Comparison of ENCODE assay signal across 20 cellular contexts in genomic region chr15:25067725-25068309, GRCh38.
DNase-seq lines count a peak whose midpoint lies in the region; ATAC-seq and TF ChIP-seq lines count a peak whose summit lies in the region.
"Had no signal": no experiment of that assay in that cellular context is flagged by ENCODE, and none has a peak within 500 bp of the region (broad histone marks: within the 10 kb centered on the region; RNA-seq: fewer than 3 reads in every experiment).

No MANE protein-coding gene starts in this region.

- peaks cover 100% of the 10 kb centered on the region for H3K36me3 Mint-ChIP-seq in endothelial cell (ENCODE audit: low read depth, unreplicated experiment)

- no peak overlapping the region for H3K27ac ChIP-seq in BLaER1 treated with 17β-estradiol and CSF1 and Interleukin-3, amounts not matched to agents 10 nM and 100 nM
- no peak overlapping the region for H3K27ac ChIP-seq in spleen
- H3K27ac ChIP-seq in mesendoderm (ENCODE audit: low read depth, low read length): no peak overlapping the region
- H3K27ac ChIP-seq: KMS-11, SK-N-MC had no signal

- H3K4ac ChIP-seq in mesendoderm (ENCODE audit: low read depth, low read length): no peak overlapping the region

- peak overlapping the region; percentile 18 for H3K27ac Mint-ChIP-seq in endothelial cell (ENCODE audit: unreplicated experiment)
- H3K27ac Mint-ChIP-seq: B cell, GM23338 had no signal

- H2BK120ac ChIP-seq in mesendoderm (ENCODE audit: low read depth, low read length): no peak overlapping the region

- 84 to 90% (median 89%) methylated on average over 12 of the region's 12 CpGs for WGBS in spleen, 5 donors
- no CpG with 5 or more reads among the region's 12 CpGs for WGBS in mesendoderm (ENCODE audit: extremely low coverage, insufficient coverage, low lambda C conversion rate)

- no peaks in the 10 kb centered on the region for H4K20me1 ChIP-seq in BLaER1 treated with 17β-estradiol and CSF1 and Interleukin-3, amounts not matched to agents 10 nM and 100 nM

- DNase-seq in adipocyte (ENCODE audit: low read depth) (no peak), endothelial cell (ENCODE audit: low spot score) (no peak), spleen (peak; percentile 21), medulla oblongata (ENCODE audit: extremely low spot score) (no peak), mucosa of gallbladder (ENCODE audit: low spot score) (no peak), mesendoderm (no peak)
- DNase-seq: 8988T, MV-4-11, NCI-H1417, NCI-H187, NCI-H2107, NCI-H510A, NCI-H748 treated with DMSO at 0.1 percent for 48 hours, SHP77 had no signal

- no peak for ATAC-seq in GM21447 (IDR thresholded peaks at IDR 0.05; ENCODE audit: unreplicated experiment)
- ATAC-seq: GM23338 had no signal

- no peaks in the 10 kb centered on the region for H3K4me1 ChIP-seq in BLaER1 treated with 17β-estradiol and CSF1 and Interleukin-3, amounts not matched to agents 10 nM and 100 nM
- H3K4me1 ChIP-seq in adipocyte (ENCODE audit: control insufficient read depth, insufficient read depth, low read length) (no peaks in the 10 kb centered on the region), spleen (no peaks in the 10 kb centered on the region), mesendoderm (ENCODE audit: control insufficient read depth, low read depth, low read length) (no peaks in the 10 kb centered on the region)

- no peak overlapping the region for H4K5ac ChIP-seq in mesendoderm (ENCODE audit: low read length)

- peaks cover 100% of the 10 kb centered on the region in 11 experiments for H3K9me3 ChIP-seq in BLaER1 treated with 17β-estradiol and CSF1 and Interleukin-3, amounts not matched to agents 10 nM and 100 nM (replicated peaks in 1 of 11)
- H3K9me3 ChIP-seq in adipocyte (ENCODE audit: control insufficient read depth, low read length): peaks cover 100% of the 10 kb centered on the region
- peaks cover 67 to 100% (median 100%) of the 10 kb centered on the region in 8 donors for H3K9me3 ChIP-seq in spleen

- H2BK5ac ChIP-seq in mesendoderm (ENCODE audit: low read length): no peak overlapping the region

- no peaks in the 10 kb centered on the region for H3K27me3 ChIP-seq in BLaER1 treated with 17β-estradiol and CSF1 and Interleukin-3, amounts not matched to agents 10 nM and 100 nM
- no peaks in the 10 kb centered on the region for H3K27me3 ChIP-seq in adipocyte (replicated peaks; ENCODE audit: control insufficient read depth, insufficient read depth, low read length)
- H3K27me3 ChIP-seq in spleen (replicated peaks in 1 of 7): no peaks in the 10 kb centered on the region
- H3K27me3 ChIP-seq in mesendoderm (ENCODE audit: insufficient read depth, low read length, poor library complexity): no peaks in the 10 kb centered on the region

- H4K8ac ChIP-seq in mesendoderm (ENCODE audit: low read depth, low read length): no peak overlapping the region

- peaks cover 81% of the 10 kb centered on the region for H3K27me3 Mint-ChIP-seq in endothelial cell (ENCODE audit: unreplicated experiment)
- H3K27me3 Mint-ChIP-seq: B cell had no signal

- H3K4me3 ChIP-seq in BLaER1 treated with 17β-estradiol and CSF1 and Interleukin-3, amounts not matched to agents 10 nM and 100 nM: peak overlapping the region in 9 of 10 experiments; percentile 13 to 53 (median 31); a peak in 11 of 20 replicates
- H3K4me3 ChIP-seq in adipocyte (ENCODE audit: low read length): peak overlapping the region; percentile 45
- H3K4me3 ChIP-seq in spleen: peak overlapping the region in 1 of 8 donors; percentile 37
- H3K4me3 ChIP-seq in mesendoderm (ENCODE audit: low read length): no peak overlapping the region
- H3K4me3 ChIP-seq: GM23338, SK-N-MC had no signal

- TF ChIP-seq CTCF in endothelial cell (IDR thresholded peaks at IDR 0.05; ENCODE audit: unreplicated experiment) (no peak), spleen (IDR thresholded peaks at IDR 0.05 in 8 of 11, conservative IDR thresholded peaks at IDR 0.05 in 3 of 11) (no peak)

- no peak overlapping the region for H3K9ac ChIP-seq in BLaER1 treated with 17β-estradiol and CSF1 and Interleukin-3, amounts not matched to agents 10 nM and 100 nM
- H3K9ac ChIP-seq in adipocyte (ENCODE audit: low read length): no peak overlapping the region
- H3K9ac ChIP-seq in mesendoderm (ENCODE audit: low read length): no peak overlapping the region
- H3K9ac ChIP-seq: KMS-11 had no signal

- peaks cover 10% of the 10 kb centered on the region for H3K4me1 Mint-ChIP-seq in endothelial cell (ENCODE audit: unreplicated experiment)
- H3K4me1 Mint-ChIP-seq: B cell, GM23338 had no signal

- no peak overlapping the region for H2BK15ac ChIP-seq in mesendoderm (replicated peaks; ENCODE audit: low read depth)

- no peak overlapping the region for H2AK5ac ChIP-seq in mesendoderm (ENCODE audit: low read length)

- H3K18ac ChIP-seq in mesendoderm (ENCODE audit: low read length): no peak overlapping the region

- intact Hi-C loops in spleen (cut with DNase I; ENCODE audit: low total_unique reads): no loop called here

- H3K79me1 ChIP-seq in mesendoderm (ENCODE audit: low read length): peaks cover 3% of the 10 kb centered on the region

- no peak overlapping the region for H3K56ac ChIP-seq in mesendoderm (ENCODE audit: low read length)

- H3K36me3 ChIP-seq in BLaER1 treated with 17β-estradiol and CSF1 and Interleukin-3, amounts not matched to agents 10 nM and 100 nM: peaks cover 100% of the 10 kb centered on the region in 11 experiments
- peaks cover 100% of the 10 kb centered on the region for H3K36me3 ChIP-seq in adipocyte (ENCODE audit: control insufficient read depth, insufficient read depth, low read length, severe bottlenecking)
- H3K36me3 ChIP-seq in spleen: peaks cover 30 to 100% (median 100%) of the 10 kb centered on the region in 6 donors
- peaks cover 81% of the 10 kb centered on the region for H3K36me3 ChIP-seq in mesendoderm (ENCODE audit: control insufficient read depth, insufficient read depth, low read length)

- TF ChIP-seq POLR2A in spleen (IDR thresholded peaks at IDR 0.05): no peak

- no peak overlapping the region for H3K23ac ChIP-seq in mesendoderm (ENCODE audit: low read length)

- H3K4me2 ChIP-seq in BLaER1 treated with 17β-estradiol and CSF1 and Interleukin-3, amounts not matched to agents 10 nM and 100 nM: no peak overlapping the region
- no peak overlapping the region for H3K4me2 ChIP-seq in mesendoderm (ENCODE audit: low read length)
- H3K4me2 ChIP-seq: GM23338, KMS-11 had no signal

- H3K9me3 Mint-ChIP-seq in endothelial cell (ENCODE audit: unreplicated experiment): peaks cover 96% of the 10 kb centered on the region

- H3K4me3 Mint-ChIP-seq in endothelial cell (ENCODE audit: unreplicated experiment): peak overlapping the region; percentile 85
- H3K4me3 Mint-ChIP-seq: B cell, GM23338 had no signal

- peaks cover 3% of the 10 kb centered on the region for H3K79me2 ChIP-seq in mesendoderm (ENCODE audit: control insufficient read depth, insufficient read depth, low read length)
